ENCODE assay signal across 8 cellular contexts in the genomic region with DNA sequence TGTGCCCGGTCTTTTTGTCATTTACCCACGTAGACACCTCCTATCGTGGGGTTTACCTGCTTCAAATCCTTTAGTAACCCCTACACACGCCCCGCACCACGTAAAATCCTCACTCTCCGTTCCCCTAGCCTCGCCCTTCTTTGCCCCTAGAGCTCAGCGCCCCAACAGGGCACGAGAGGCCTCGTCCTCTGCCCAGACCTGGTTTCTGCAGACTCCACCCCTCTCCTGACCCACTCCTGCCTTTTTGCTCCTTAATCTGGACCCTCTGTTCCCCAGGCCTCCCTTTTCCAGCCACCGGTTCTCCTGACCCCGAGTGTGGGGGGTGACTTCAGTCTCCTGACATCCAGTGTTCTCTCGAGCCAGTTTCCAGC. TPM values are rescaled to one million over a fixed set of nuclear protein-coding genes. Genes with fewer than 3 reads are reported as not detected.
DNase-seq lines count a peak whose midpoint lies in the region; ATAC-seq and TF ChIP-seq lines count a peak whose summit lies in the region.

No MANE protein-coding gene starts in this region.

- intact Hi-C loops in breast epithelium (cut with DNase I; ENCODE audit: low total_unique reads) (no loop called here), left lung (cut with DNase I) (no loop called here)

- peaks cover 0 to 4% of the 10 kb centered on the region in 2 donors for H3K4me1 ChIP-seq in breast epithelium
- H3K4me1 ChIP-seq in left lung, result peaks cover 0 to 9% of the 10 kb centered on the region in 2 donors
- H3K4me1 ChIP-seq in tibial nerve, result peaks cover 0 to 22% (median 13%) of the 10 kb centered on the region in 4 donors

- peaks cover 13% of the 10 kb centered on the region for H3K36me3 ChIP-seq in breast epithelium
- peaks cover 0 to 61% of the 10 kb centered on the region in 2 donors for H3K36me3 ChIP-seq in left lung
- H3K36me3 ChIP-seq in tibial nerve, result peaks cover 0 to 78% (median 0%) of the 10 kb centered on the region in 3 donors

- H3K4me3 ChIP-seq in LNCaP clone FGC (ENCODE audit: low read depth, low read length), result peak overlapping the region; percentile 71
- H3K4me3 ChIP-seq in breast epithelium, result peak overlapping the region; percentile 70 to 95 (median 86)
- peak overlapping the region; percentile 55 to 60 for H3K4me3 ChIP-seq in left lung
- H3K4me3 ChIP-seq in tibial nerve, result peak overlapping the region; percentile 53 to 83 (median 64)

- WGBS in tibial nerve, 2 donors, result 1 to 2% methylated on average over 14 of the region's 14 CpGs

- in situ Hi-C loops in GM13977 (cut with MboI; ENCODE audit: low pct_unique_long_range_greater_than_20kb, low sequenced_read_pairs, unreplicated experiment), result no loop called here

- peak; percentile 7 for DNase-seq in NCI-H2196 (lab: John Stamatoyannopoulos, UW; ENCODE audit: unreplicated experiment)
- DNase-seq in NCI-H2196 treated with DMSO at 0.1 percent for 48 hours (lab: John Stamatoyannopoulos, UW; ENCODE audit: unreplicated experiment), result no peak
- no peak for DNase-seq in LNCaP clone FGC (ENCODE audit: low read depth)
- no peak for DNase-seq in breast epithelium (ENCODE audit: low spot score in 2 of 2)
- DNase-seq in left lung, result no peak
- no peak for DNase-seq in tibial nerve (ENCODE audit: low spot score in 2 of 2)
- DNase-seq in GM13977 (ENCODE audit: low spot score), result no peak

- H3K27ac ChIP-seq in breast epithelium, result peak overlapping the region; percentile 71 to 77
- H3K27ac ChIP-seq in left lung, result peak overlapping the region in 1 of 2 donors; percentile 69
- peak overlapping the region in 3 of 4 donors; percentile 57 to 85 (median 78) for H3K27ac ChIP-seq in tibial nerve

- H3K9me3 ChIP-seq in breast epithelium (peaks cover 13 to 38% of the 10 kb centered on the region in 2 donors), left lung (peaks cover 3 to 74% of the 10 kb centered on the region in 2 donors), tibial nerve (peaks cover 0 to 46% (median 4%) of the 10 kb centered on the region in 4 donors)

- TF ChIP-seq EP300 in tibial nerve (IDR thresholded peaks at IDR 0.05), result no peak

- 0 out of 2 replicates have a peak, but pooled peaks have one; percentile 8 for TF ChIP-seq CTCF in LNCaP clone FGC (IDR thresholded peaks at IDR 0.05; ENCODE audit: control insufficient read depth, extremely low read depth, insufficient read depth)
- TF ChIP-seq CTCF in breast epithelium (IDR thresholded peaks at IDR 0.05), result no peak
- TF ChIP-seq CTCF in left lung (IDR thresholded peaks at IDR 0.05), result no peak
- no peak for TF ChIP-seq CTCF in tibial nerve (IDR thresholded peaks at IDR 0.05)
- no peak for TF ChIP-seq CTCF in GM13977 (IDR thresholded peaks at IDR 0.05; ENCODE audit: extremely low read depth, insufficient read depth, missing control alignments)

- TF ChIP-seq POLR2A in breast epithelium (IDR thresholded peaks at IDR 0.05) (no peak), tibial nerve (IDR thresholded peaks at IDR 0.05) (no peak)

- ATAC-seq in left lung, result peak; percentile 52
- no peak for ATAC-seq in GM21367 (IDR thresholded peaks at IDR 0.05; ENCODE audit: unreplicated experiment)

- H3K27me3 ChIP-seq in breast epithelium (no peaks in the 10 kb centered on the region), left lung (no peaks in the 10 kb centered on the region), tibial nerve (no peaks in the 10 kb centered on the region)

RNA-seq across cellular contexts. Expression of gene ZNF528, which starts 0.4 kb away (rescaled TPM):
- total RNA-seq in breast epithelium (10 to 100 TPM; 20.5 to 29.0 (median 28.2) TPM), left lung (10 to 100 TPM; 17.5 to 26.7 TPM), tibial nerve (10 to 100 TPM; 26.2 to 34.8 (median 30.7) TPM)

RNA-seq across cellular contexts. Expression of gene ZNF880, which starts 28.4 kb away (rescaled TPM):
- 10 to 100 TPM; 18.6 to 32.9 (median 22.0) TPM for total RNA-seq in breast epithelium
- 10 to 100 TPM; 12.8 to 15.4 TPM for total RNA-seq in left lung
- total RNA-seq in tibial nerve, result 10 to 100 TPM; 15.6 to 43.5 (median 20.9) TPM

RNA-seq across cellular contexts. Expression of gene ZNF534, which starts 30.9 kb away (rescaled TPM):
- total RNA-seq in breast epithelium (1 to 10 TPM in 1 of 3 donors, under 1 TPM in 1, not detected in 1; 0.33 to 1.2 TPM), left lung (under 1 TPM in 1 of 2 donors, not detected in 1; 0.35 TPM), tibial nerve (1 to 10 TPM in 2 of 4 donors, under 1 TPM in 1, not detected in 1; 0.66 to 8.4 (median 1.9) TPM)

RNA-seq across cellular contexts. Expression of gene ZNF578, which starts 55.3 kb away (rescaled TPM):
- total RNA-seq in breast epithelium, result 1 to 10 TPM; 1.3 to 3.7 (median 1.4) TPM
- 1 to 10 TPM; 1.7 to 2.3 TPM for total RNA-seq in left lung
- total RNA-seq in tibial nerve, result 1 to 10 TPM in 2 of 4 donors, under 1 TPM in 1, not detected in 1; 0.98 to 2.9 (median 2.1) TPM
